8 cellular contexts compared by ENCODE assay signal in genomic region chr7:114889646-114890285, GRCh38. TPM values are rescaled to one million over a fixed set of nuclear protein-coding genes. Genes with fewer than 3 reads are reported as not detected.
DNase-seq lines count a peak whose midpoint lies in the region; ATAC-seq lines count a peak whose summit lies in the region.

No MANE protein-coding gene starts in this region.

- POLR2A ChIA-PET in activated CD4-positive, alpha-beta memory T cell treated with anti-CD3 and anti-CD28 coated beads, Interleukin-2, amount 10 ng/mL, durations not matched to agents 7 days and 5 days (lab: Charles Lee), result interaction anchor here (1.0 to 1.3 kb wide), 5 partner anchors 15 to 523 kb away, joined by 3 to 6 read pairs (median 3); no protein-coding TSS in a partner anchor

- CTCF ChIA-PET in activated CD4-positive, alpha-beta memory T cell treated with anti-CD3 and anti-CD28 coated beads, Interleukin-2, amount 10 ng/mL, durations not matched to agents 7 days and 5 days (lab: Charles Lee), result interaction anchor here (0.7 kb wide), 1 partner anchor 34 kb away, joined by 3 read pairs; no protein-coding TSS in a partner anchor

- DNase-seq in activated CD4-positive, alpha-beta T cell treated with anti-CD3 and anti-CD28 coated beads, Interleukin-2, amount 10 ng/mL, durations not matched to agents 24 days and 14 days, result peak; percentile 70
- no peak for DNase-seq in activated CD4-positive, alpha-beta T cell treated with anti-CD3 and anti-CD28 coated beads, Interleukin-2, amount 50 U/mL, for 4 hours
- DNase-seq in activated CD4-positive, alpha-beta memory T cell treated with anti-CD3 and anti-CD28 coated beads, Interleukin-2, amount 10 ng/mL, durations not matched to agents 7 days and 5 days, result no peak
- DNase-seq in kidney tubule cell (ENCODE audit: low spot score), result peak; percentile 96
- no peak for DNase-seq in GF-D8 (lab: John Stamatoyannopoulos, UW)
- DNase-seq in NCI-H1930 (lab: John Stamatoyannopoulos, UW), result no peak

- ATAC-seq in HG03342 (IDR thresholded peaks at IDR 0.05; ENCODE audit: unreplicated experiment) (peak; percentile 60), HG03159 (IDR thresholded peaks at IDR 0.05; ENCODE audit: unreplicated experiment) (no peak)

- peak overlapping the region; percentile 88 for H3K27ac Mint-ChIP-seq in activated CD4-positive, alpha-beta T cell treated with anti-CD3 and anti-CD28 coated beads, Interleukin-2, amount 10 ng/mL, durations not matched to agents 24 days and 14 days
- peak overlapping the region; percentile 7 for H3K27ac Mint-ChIP-seq in activated CD4-positive, alpha-beta memory T cell treated with anti-CD3 and anti-CD28 coated beads, Interleukin-2, amount 10 ng/mL, durations not matched to agents 7 days and 5 days

- peaks cover 25% of the 10 kb centered on the region for H3K9me3 Mint-ChIP-seq in activated CD4-positive, alpha-beta T cell treated with anti-CD3 and anti-CD28 coated beads, Interleukin-2, amount 10 ng/mL, durations not matched to agents 24 days and 14 days
- peaks cover 3% of the 10 kb centered on the region for H3K9me3 Mint-ChIP-seq in activated CD4-positive, alpha-beta memory T cell treated with anti-CD3 and anti-CD28 coated beads, Interleukin-2, amount 10 ng/mL, durations not matched to agents 7 days and 5 days

- intact Hi-C loops in activated CD4-positive, alpha-beta T cell treated with anti-CD3 and anti-CD28 coated beads, Interleukin-2, amount 10 ng/mL, durations not matched to agents 24 days and 14 days (cut with micrococcal nuclease), result loop anchor here (1.0 kb wide), 3 partner anchors 27 to 56 kb away; no protein-coding TSS in a partner anchor

- H3K4me3 Mint-ChIP-seq in activated CD4-positive, alpha-beta T cell treated with anti-CD3 and anti-CD28 coated beads, Interleukin-2, amount 10 ng/mL, durations not matched to agents 24 days and 14 days, result peak overlapping the region; percentile 45
- H3K4me3 Mint-ChIP-seq in activated CD4-positive, alpha-beta memory T cell treated with anti-CD3 and anti-CD28 coated beads, Interleukin-2, amount 10 ng/mL, durations not matched to agents 7 days and 5 days, result no peak overlapping the region

- H3K4me1 Mint-ChIP-seq in activated CD4-positive, alpha-beta T cell treated with anti-CD3 and anti-CD28 coated beads, Interleukin-2, amount 10 ng/mL, durations not matched to agents 24 days and 14 days, result peaks cover 45% of the 10 kb centered on the region
- H3K4me1 Mint-ChIP-seq in activated CD4-positive, alpha-beta memory T cell treated with anti-CD3 and anti-CD28 coated beads, Interleukin-2, amount 10 ng/mL, durations not matched to agents 7 days and 5 days, result peaks cover 11% of the 10 kb centered on the region

- no peaks in the 10 kb centered on the region for H3K27me3 Mint-ChIP-seq in activated CD4-positive, alpha-beta T cell treated with anti-CD3 and anti-CD28 coated beads, Interleukin-2, amount 10 ng/mL, durations not matched to agents 24 days and 14 days
- H3K27me3 Mint-ChIP-seq in activated CD4-positive, alpha-beta memory T cell treated with anti-CD3 and anti-CD28 coated beads, Interleukin-2, amount 10 ng/mL, durations not matched to agents 7 days and 5 days, result no peaks in the 10 kb centered on the region

- H3K36me3 Mint-ChIP-seq in activated CD4-positive, alpha-beta T cell treated with anti-CD3 and anti-CD28 coated beads, Interleukin-2, amount 10 ng/mL, durations not matched to agents 24 days and 14 days (ENCODE audit: low read depth), result peaks cover 10% of the 10 kb centered on the region
- H3K36me3 Mint-ChIP-seq in activated CD4-positive, alpha-beta memory T cell treated with anti-CD3 and anti-CD28 coated beads, Interleukin-2, amount 10 ng/mL, durations not matched to agents 7 days and 5 days (ENCODE audit: low read depth), result peaks cover 5% of the 10 kb centered on the region

RNA-seq across cellular contexts. Expression of gene MDFIC, which starts 32.1 kb away (rescaled TPM):
- 172 and 175 TPM in 2 replicates for total RNA-seq in activated CD4-positive, alpha-beta T cell treated with anti-CD3 and anti-CD28 coated beads, Interleukin-2, amount 10 ng/mL, durations not matched to agents 24 days and 14 days
- total RNA-seq in activated CD4-positive, alpha-beta memory T cell treated with anti-CD3 and anti-CD28 coated beads, Interleukin-2, amount 10 ng/mL, durations not matched to agents 7 days and 5 days, result 10 to 100 TPM; 85.8 to 90.7 TPM

Comparison
In these comparisons a context has a peak if more than half of its experiments do, and no peak if none do; other contexts are left out.
1. DNase-seq: peak in activated CD4-positive, alpha-beta T cell treated with anti-CD3 and anti-CD28 coated beads, Interleukin-2, amount 10 ng/mL, durations not matched to agents 24 days and 14 days (single experiment) and kidney tubule cell (single experiment); none in activated CD4-positive, alpha-beta T cell treated with anti-CD3 and anti-CD28 coated beads, Interleukin-2, amount 50 U/mL, for 4 hours (0 of 2), activated CD4-positive, alpha-beta memory T cell treated with anti-CD3 and anti-CD28 coated beads, Interleukin-2, amount 10 ng/mL, durations not matched to agents 7 days and 5 days (single experiment), GF-D8 (single experiment) and NCI-H1930 (0 of 2).